In the genomic region with DNA sequence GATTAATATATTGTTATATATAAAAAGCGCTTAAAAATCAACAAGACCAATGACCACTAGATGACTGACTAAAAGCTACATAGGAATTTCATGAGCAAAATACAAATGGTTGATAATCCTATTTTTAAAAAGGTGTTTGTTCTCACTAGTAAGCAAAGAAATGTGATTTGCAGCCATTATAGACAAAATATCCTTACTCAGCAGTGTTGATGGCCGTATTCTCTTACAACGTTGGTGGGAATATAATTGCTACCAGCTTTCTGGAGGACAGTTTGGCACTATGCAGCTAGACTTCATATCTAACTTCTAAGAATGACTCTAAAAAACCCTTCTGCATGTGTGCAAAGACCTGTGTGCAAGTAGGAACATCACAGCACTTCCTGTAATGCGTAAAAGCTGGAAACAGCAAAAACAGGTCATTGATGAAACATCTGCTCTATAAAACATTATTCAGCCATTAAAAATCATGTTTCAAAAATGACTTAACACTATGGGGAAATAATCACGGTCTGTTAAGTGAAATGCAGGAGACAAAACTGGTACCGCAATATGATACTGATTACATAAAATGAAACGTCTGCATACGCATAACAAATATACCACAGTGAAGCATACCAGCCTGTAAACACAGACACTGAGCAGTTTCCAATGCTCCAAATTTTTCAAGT, we compare ENCODE assay signal across 20 cellular contexts.
DNase-seq lines count a peak whose midpoint lies in the region; ATAC-seq, FAIRE-seq and TF ChIP-seq lines count a peak whose summit lies in the region.
"Had no signal": no experiment of that assay in that cellular context is flagged by ENCODE, and none has a peak within 500 bp of the region (broad histone marks: within the 10 kb centered on the region; RNA-seq: fewer than 3 reads in every experiment).

No MANE protein-coding gene starts in this region.

- no peaks in the 10 kb centered on the region for H3K36me3 ChIP-seq in K562 (ENCODE audit: control insufficient read depth, insufficient read depth, low read length)

- no peaks in the 10 kb centered on the region for H3K36me3 Mint-ChIP-seq in activated CD4-positive, alpha-beta T cell treated with anti-CD3 and anti-CD28 coated beads for 36 hours (ENCODE audit: low read depth)

- no peaks in the 10 kb centered on the region for H3K79me2 ChIP-seq in K562 (ENCODE audit: control insufficient read depth, insufficient read depth, low read length)

- CTCF ChIA-PET in activated CD4-positive, alpha-beta T cell treated with anti-CD3 and anti-CD28 coated beads for 36 hours (lab: Charles Lee): no interaction called here
- CTCF ChIA-PET in K562 (lab: Yijun Ruan, JAX; ENCODE audit: low intra/inter-chr PET ratio): no interaction called here

- no peaks in the 10 kb centered on the region for H3K27me3 ChIP-seq in K562 (ENCODE audit: control insufficient read depth in 2 of 2, insufficient read depth in 2 of 2, low read length in 2 of 2)

- no peak for TF ChIP-seq RAD21 in K562 (CRISPR knock-in tag; conservative IDR thresholded peaks at IDR 0.05 in 1 of 2, IDR thresholded peaks at IDR 0.05 in 1 of 2)

- H3K4me1 ChIP-seq in K562 (replicated peaks in 1 of 2; ENCODE audit: control insufficient read depth in 2 of 2, insufficient read depth in 2 of 2, low read length in 2 of 2): peaks cover 31 to 37% of the 10 kb centered on the region in 2 experiments
- H3K4me1 ChIP-seq: Caco-2 had no signal

- in situ Hi-C loops in K562 (cut with MboI): no loop called here

- no peak overlapping the region for H3K4me2 ChIP-seq in K562 (ENCODE audit: insufficient read depth, low read length)

- intact Hi-C loops in activated CD4-positive, alpha-beta T cell treated with anti-CD3 and anti-CD28 coated beads for 36 hours (cut with DNase I, micrococcal nuclease): loop anchor here in 1 of 2 experiments (1.0 kb wide), 1 partner anchor 136 kb away; no protein-coding TSS in a partner anchor
- intact Hi-C loops in K562 (cut with micrococcal nuclease): no loop called here

- no TSS peak for BruUV-seq in K562 (replicated peaks; lab: Mats Ljungman, UMichigan)

- TF ChIP-seq POLR2A in K562 (conservative IDR thresholded peaks at IDR 0.05): no peak

- H3K4me3 ChIP-seq in K562 (no peak overlapping the region), foreskin fibroblast (ENCODE audit: low read depth in 1 of 2, low read length in 2 of 2) (no peak overlapping the region)

- peak; percentile 36 for FAIRE-seq in HTR-8/SVneo (lab: Jason Lieb, UNC)
- no peak for FAIRE-seq in K562 (lab: Jason Lieb, UNC)

- H3K27ac Mint-ChIP-seq in activated CD4-positive, alpha-beta T cell treated with anti-CD3 and anti-CD28 coated beads for 36 hours: no peak overlapping the region

- WGBS in K562 (ENCODE audit: insufficient coverage, low coverage, missing lambda C conversion rate): 90% methylated on average over 8 of the region's 8 CpGs

- H3K9me1 ChIP-seq in K562 (ENCODE audit: control insufficient read depth, insufficient read depth, low read length): no peaks in the 10 kb centered on the region

- no peak overlapping the region for H3K27ac ChIP-seq in K562 (ENCODE audit: extremely low read depth, low read depth, low read length)

- H3K9me3 ChIP-seq in K562 (replicated peaks; ENCODE audit: control insufficient read depth, insufficient read depth, low read depth, low read length): no peaks in the 10 kb centered on the region; the same call in none of the 2 replicates
- H3K9me3 ChIP-seq: Caco-2 had no signal

- peak; percentile 80 for ATAC-seq in activated CD4-positive, alpha-beta T cell treated with anti-CD3 and anti-CD28 coated beads for 36 hours
- no peak for ATAC-seq in K562
- no peak for ATAC-seq in GM19397 (IDR thresholded peaks at IDR 0.05; ENCODE audit: unreplicated experiment)
- ATAC-seq in HG02763 (IDR thresholded peaks at IDR 0.05; ENCODE audit: unreplicated experiment): no peak

- peaks cover 13% of the 10 kb centered on the region for H3K27me3 Mint-ChIP-seq in activated CD4-positive, alpha-beta T cell treated with anti-CD3 and anti-CD28 coated beads for 36 hours

- no peak for DNase-seq in activated CD4-positive, alpha-beta T cell treated with anti-CD3 and anti-CD28 coated beads for 36 hours
- no peak for DNase-seq in activated CD4-positive, alpha-beta T cell treated with anti-CD3 and anti-CD28 coated beads for 1 hour
- DNase-seq in HTR-8/SVneo (ENCODE audit: insufficient read length, low spot score) (no peak), K562 (ENCODE audit: extremely low read depth in 1 of 4, low spot score in 3 of 4) (no peak), foreskin fibroblast (peak; percentile 30 to 64), NCI-H1417 (lab: John Stamatoyannopoulos, UW) (no peak)
- DNase-seq: 8988T, Caco-2, DMS153, EL, HCEC 1CT, Karpas-422, MM.1S, NCI-H1105 treated with DMSO at 0.1 percent for 48 hours, NCI-H187, NCI-H446, NCI-H69, SHP77 treated with DMSO at 0.1 percent for 48 hours had no signal

- H3K4me3 Mint-ChIP-seq in activated CD4-positive, alpha-beta T cell treated with anti-CD3 and anti-CD28 coated beads for 36 hours: no peak overlapping the region

- POLR2A ChIA-PET in activated CD4-positive, alpha-beta T cell treated with anti-CD3 and anti-CD28 coated beads for 36 hours (lab: Charles Lee): no interaction called here
- POLR2A ChIA-PET in K562 (lab: Yijun Ruan, JAX): interaction anchor here (2.1 kb wide), 1 partner anchor 9 kb away, joined by 10 read pairs; no protein-coding TSS in a partner anchor

- TF ChIP-seq EP300 in K562 (IDR thresholded peaks at IDR 0.05; ENCODE audit: low read length): no peak

- no peak for TF ChIP-seq CTCF in K562 (IDR thresholded peaks at IDR 0.05 in 2 of 3, conservative IDR thresholded peaks at IDR 0.05 in 1 of 3; ENCODE audit: insufficient read depth in 2 of 3, low read depth in 1 of 3, low read length in 3 of 3)
- no peak for TF ChIP-seq CTCF in foreskin fibroblast (IDR thresholded peaks at IDR 0.05; ENCODE audit: low read depth, low read length)

- peaks cover 31% of the 10 kb centered on the region for H3K4me1 Mint-ChIP-seq in activated CD4-positive, alpha-beta T cell treated with anti-CD3 and anti-CD28 coated beads for 36 hours

- H4K20me1 ChIP-seq in K562 (replicated peaks; ENCODE audit: control insufficient read depth, insufficient read depth, low read length): no peaks in the 10 kb centered on the region

- no peak overlapping the region for H3K9ac ChIP-seq in K562 (ENCODE audit: insufficient read depth in 1 of 2, low read depth in 2 of 2, low read length in 2 of 2)

- peaks cover 2% of the 10 kb centered on the region for H3K9me3 Mint-ChIP-seq in activated CD4-positive, alpha-beta T cell treated with anti-CD3 and anti-CD28 coated beads for 36 hours (ENCODE audit: low read depth)

- peak overlapping the region; percentile 49 for H2AFZ ChIP-seq in K562 (ENCODE audit: low read depth, low read length)

TF ChIP-seq in K562, 482 proteins besides CTCF, POLR2A, EP300 and RAD21:
- TF ChIP-seq ZNF316 (IDR thresholded peaks at IDR 0.05): peak; percentile 86
- TF ChIP-seq STAG1 (CRISPR knock-in tag; IDR thresholded peaks at IDR 0.05; ENCODE audit: borderline replicate concordance): no peak
- TF ChIP-seq C11orf30 (IDR thresholded peaks at IDR 0.05; ENCODE audit: low read depth): peak; percentile 73
- TF ChIP-seq MAFF (IDR thresholded peaks at IDR 0.05; ENCODE audit: low read length): peak; percentile 55
- TF ChIP-seq SMAD2 (IDR thresholded peaks at IDR 0.05; ENCODE audit: low read depth, low read length): no peak
- peak; percentile 44; the same call in 1 of the 2 replicates for TF ChIP-seq MAFG (tag; conservative IDR thresholded peaks at IDR 0.05)
- TF ChIP-seq MAFK (IDR thresholded peaks at IDR 0.05; ENCODE audit: low read length): peak; percentile 49; the same call in 1 of the 2 replicates
- no peak for TF ChIP-seq ZBTB1 (CRISPR knock-in tag; IDR thresholded peaks at IDR 0.05; ENCODE audit: borderline replicate concordance, low read depth)
- no peak for TF ChIP-seq RBM22 (IDR thresholded peaks at IDR 0.05; ENCODE audit: low read depth, low read length, poor library complexity, severe bottlenecking)
- TF ChIP-seq XRCC5 (IDR thresholded peaks at IDR 0.05; ENCODE audit: low read depth, low read length): no peak
- no peak for TF ChIP-seq HSF4 (CRISPR knock-in tag; IDR thresholded peaks at IDR 0.05; ENCODE audit: borderline replicate concordance)
- no peak for TF ChIP-seq SNIP1 (IDR thresholded peaks at IDR 0.05; ENCODE audit: low read depth)
- TF ChIP-seq PPARD (CRISPR knock-in tag; IDR thresholded peaks at IDR 0.05): no peak
- TF ChIP-seq NR2C1 (IDR thresholded peaks at IDR 0.05): no peak
- no peak for TF ChIP-seq NR2C1 (tag; IDR thresholded peaks at IDR 0.05)

Comparison
In these comparisons a context has a peak if more than half of its experiments do, and no peak if none do; other contexts are left out.
1. DNase-seq: peak in foreskin fibroblast (2 of 2); none in activated CD4-positive, alpha-beta T cell treated with anti-CD3 and anti-CD28 coated beads for 36 hours (single experiment), activated CD4-positive, alpha-beta T cell treated with anti-CD3 and anti-CD28 coated beads for 1 hour (single experiment), HTR-8/SVneo (single experiment), K562 (0 of 4) and NCI-H1417 (0 of 3).